Comparison of ENCODE assay signal across 1 cellular context in the genomic region with DNA sequence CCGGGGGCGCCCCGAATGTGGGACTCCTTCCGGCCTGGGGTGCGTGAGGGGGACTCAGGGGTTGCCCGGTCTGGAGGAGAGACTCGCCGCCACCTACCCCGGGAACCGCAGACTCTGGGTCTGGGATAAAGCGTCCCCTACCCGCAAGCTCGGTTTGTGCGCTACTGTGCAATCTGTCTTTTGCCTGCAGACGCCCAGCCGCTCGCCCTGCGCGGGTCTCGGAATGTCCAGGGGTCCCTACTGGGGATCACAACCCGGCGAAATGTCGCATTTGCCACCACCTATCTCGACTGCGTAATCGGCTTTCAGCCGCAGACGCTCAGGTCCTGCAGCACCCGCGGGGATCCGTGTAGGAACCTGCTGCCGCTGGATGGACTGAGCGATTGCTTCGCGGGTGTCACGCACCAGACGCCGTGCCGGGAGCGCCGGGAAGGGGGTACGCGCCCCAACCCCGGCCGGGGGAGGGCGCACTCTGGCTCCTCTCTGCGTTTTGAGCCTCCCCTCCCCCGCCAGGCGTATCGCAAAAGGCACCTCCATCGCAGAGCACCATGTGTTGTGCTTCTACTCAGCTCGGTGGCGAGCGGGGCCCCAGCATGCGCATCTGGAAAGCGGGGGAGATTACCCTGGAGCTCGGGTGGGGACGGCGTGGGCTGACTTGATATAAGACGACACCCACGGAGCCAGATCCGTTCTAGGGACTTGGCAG.
TF ChIP-seq lines count a peak whose summit lies in the region.

No MANE protein-coding gene starts in this region.

TF ChIP-seq in neural cell, 6 proteins besides CTCF, POLR2A, EP300 and RAD21:
- no peak for TF ChIP-seq MXI1 (conservative IDR thresholded peaks at IDR 0.05; ENCODE audit: poor library complexity, severe bottlenecking)
- TF ChIP-seq EZH2 (IDR thresholded peaks at IDR 0.05; ENCODE audit: borderline replicate concordance, insufficient read depth, low read length, poor library complexity, severe bottlenecking) = no peak
- TF ChIP-seq, protein P1, sequence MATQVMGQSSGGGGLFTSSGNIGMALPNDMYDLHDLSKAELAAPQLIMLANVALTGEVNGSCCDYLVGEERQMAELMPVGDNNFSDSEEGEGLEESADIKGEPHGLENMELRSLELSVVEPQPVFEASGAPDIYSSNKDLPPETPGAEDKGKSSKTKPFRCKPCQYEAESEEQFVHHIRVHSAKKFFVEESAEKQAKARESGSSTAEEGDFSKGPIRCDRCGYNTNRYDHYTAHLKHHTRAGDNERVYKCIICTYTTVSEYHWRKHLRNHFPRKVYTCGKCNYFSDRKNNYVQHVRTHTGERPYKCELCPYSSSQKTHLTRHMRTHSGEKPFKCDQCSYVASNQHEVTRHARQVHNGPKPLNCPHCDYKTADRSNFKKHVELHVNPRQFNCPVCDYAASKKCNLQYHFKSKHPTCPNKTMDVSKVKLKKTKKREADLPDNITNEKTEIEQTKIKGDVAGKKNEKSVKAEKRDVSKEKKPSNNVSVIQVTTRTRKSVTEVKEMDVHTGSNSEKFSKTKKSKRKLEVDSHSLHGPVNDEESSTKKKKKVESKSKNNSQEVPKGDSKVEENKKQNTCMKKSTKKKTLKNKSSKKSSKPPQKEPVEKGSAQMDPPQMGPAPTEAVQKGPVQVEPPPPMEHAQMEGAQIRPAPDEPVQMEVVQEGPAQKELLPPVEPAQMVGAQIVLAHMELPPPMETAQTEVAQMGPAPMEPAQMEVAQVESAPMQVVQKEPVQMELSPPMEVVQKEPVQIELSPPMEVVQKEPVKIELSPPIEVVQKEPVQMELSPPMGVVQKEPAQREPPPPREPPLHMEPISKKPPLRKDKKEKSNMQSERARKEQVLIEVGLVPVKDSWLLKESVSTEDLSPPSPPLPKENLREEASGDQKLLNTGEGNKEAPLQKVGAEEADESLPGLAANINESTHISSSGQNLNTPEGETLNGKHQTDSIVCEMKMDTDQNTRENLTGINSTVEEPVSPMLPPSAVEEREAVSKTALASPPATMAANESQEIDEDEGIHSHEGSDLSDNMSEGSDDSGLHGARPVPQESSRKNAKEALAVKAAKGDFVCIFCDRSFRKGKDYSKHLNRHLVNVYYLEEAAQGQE (IDR thresholded peaks at IDR 0.05; ENCODE audit: borderline replicate concordance) = no peak
- no peak for TF ChIP-seq SMC3 (conservative IDR thresholded peaks at IDR 0.05; ENCODE audit: poor library complexity)
- TF ChIP-seq POLR2AphosphoS5 (IDR thresholded peaks at IDR 0.05) = peak; percentile 8
- no peak for TF ChIP-seq TAF1 (IDR thresholded peaks at IDR 0.05; ENCODE audit: low read depth)
TF ChIP-seq in neural cell: peak in this region for 1.
